1 cellular context compared by ENCODE assay signal in the genomic region with DNA sequence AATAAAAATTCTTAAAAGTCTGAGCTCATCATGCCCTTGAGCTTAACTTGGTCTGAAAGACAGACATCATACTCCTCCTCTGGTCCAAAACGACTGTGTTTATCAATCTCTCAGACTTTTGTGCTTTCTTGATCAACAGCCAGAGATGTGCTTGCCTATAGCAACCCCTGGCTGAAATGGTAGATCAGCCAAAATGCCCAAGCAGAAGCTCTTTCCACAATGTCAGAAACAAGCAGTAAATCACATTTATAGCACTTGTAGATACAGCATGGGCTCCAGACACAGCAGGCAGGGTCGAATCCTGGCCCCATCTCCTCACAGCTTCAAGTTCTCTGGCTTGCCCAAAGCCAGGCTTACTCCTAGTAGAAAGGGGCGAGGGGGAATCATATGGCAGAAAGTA.
TF ChIP-seq lines count a peak whose summit lies in the region.

No MANE protein-coding gene starts in this region.

TF ChIP-seq in SK-N-SH treated with all-trans-retinoic acid at 6 μM for 48 hours, 23 proteins besides CTCF, POLR2A, EP300 and RAD21 (continued from another document):
- TF ChIP-seq, protein P1, sequence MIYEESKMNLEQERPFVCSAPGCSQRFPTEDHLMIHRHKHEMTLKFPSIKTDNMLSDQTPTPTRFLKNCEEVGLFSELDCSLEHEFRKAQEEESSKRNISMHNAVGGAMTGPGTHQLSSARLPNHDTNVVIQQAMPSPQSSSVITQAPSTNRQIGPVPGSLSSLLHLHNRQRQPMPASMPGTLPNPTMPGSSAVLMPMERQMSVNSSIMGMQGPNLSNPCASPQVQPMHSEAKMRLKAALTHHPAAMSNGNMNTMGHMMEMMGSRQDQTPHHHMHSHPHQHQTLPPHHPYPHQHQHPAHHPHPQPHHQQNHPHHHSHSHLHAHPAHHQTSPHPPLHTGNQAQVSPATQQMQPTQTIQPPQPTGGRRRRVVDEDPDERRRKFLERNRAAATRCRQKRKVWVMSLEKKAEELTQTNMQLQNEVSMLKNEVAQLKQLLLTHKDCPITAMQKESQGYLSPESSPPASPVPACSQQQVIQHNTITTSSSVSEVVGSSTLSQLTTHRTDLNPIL (CRISPR knock-in tag; IDR thresholded peaks at IDR 0.05; ENCODE audit: low read depth) = no peak
- TF ChIP-seq ISL1 (CRISPR knock-in tag; IDR thresholded peaks at IDR 0.05) = no peak
- TF ChIP-seq TOX (CRISPR knock-in tag; IDR thresholded peaks at IDR 0.05; ENCODE audit: borderline replicate concordance) = no peak
- TF ChIP-seq, protein P2, sequence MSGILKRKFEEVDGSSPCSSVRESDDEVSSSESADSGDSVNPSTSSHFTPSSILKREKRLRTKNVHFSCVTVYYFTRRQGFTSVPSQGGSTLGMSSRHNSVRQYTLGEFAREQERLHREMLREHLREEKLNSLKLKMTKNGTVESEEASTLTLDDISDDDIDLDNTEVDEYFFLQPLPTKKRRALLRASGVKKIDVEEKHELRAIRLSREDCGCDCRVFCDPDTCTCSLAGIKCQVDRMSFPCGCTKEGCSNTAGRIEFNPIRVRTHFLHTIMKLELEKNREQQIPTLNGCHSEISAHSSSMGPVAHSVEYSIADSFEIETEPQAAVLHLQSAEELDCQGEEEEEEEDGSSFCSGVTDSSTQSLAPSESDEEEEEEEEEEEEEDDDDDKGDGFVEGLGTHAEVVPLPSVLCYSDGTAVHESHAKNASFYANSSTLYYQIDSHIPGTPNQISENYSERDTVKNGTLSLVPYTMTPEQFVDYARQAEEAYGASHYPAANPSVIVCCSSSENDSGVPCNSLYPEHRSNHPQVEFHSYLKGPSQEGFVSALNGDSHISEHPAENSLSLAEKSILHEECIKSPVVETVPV (CRISPR knock-in tag; IDR thresholded peaks at IDR 0.05) = no peak
- TF ChIP-seq ARNTL (CRISPR knock-in tag; IDR thresholded peaks at IDR 0.05; ENCODE audit: borderline replicate concordance, low read depth) = no peak
- TF ChIP-seq ZFP3 (CRISPR knock-in tag; IDR thresholded peaks at IDR 0.05) = no peak
- TF ChIP-seq, protein P3, sequence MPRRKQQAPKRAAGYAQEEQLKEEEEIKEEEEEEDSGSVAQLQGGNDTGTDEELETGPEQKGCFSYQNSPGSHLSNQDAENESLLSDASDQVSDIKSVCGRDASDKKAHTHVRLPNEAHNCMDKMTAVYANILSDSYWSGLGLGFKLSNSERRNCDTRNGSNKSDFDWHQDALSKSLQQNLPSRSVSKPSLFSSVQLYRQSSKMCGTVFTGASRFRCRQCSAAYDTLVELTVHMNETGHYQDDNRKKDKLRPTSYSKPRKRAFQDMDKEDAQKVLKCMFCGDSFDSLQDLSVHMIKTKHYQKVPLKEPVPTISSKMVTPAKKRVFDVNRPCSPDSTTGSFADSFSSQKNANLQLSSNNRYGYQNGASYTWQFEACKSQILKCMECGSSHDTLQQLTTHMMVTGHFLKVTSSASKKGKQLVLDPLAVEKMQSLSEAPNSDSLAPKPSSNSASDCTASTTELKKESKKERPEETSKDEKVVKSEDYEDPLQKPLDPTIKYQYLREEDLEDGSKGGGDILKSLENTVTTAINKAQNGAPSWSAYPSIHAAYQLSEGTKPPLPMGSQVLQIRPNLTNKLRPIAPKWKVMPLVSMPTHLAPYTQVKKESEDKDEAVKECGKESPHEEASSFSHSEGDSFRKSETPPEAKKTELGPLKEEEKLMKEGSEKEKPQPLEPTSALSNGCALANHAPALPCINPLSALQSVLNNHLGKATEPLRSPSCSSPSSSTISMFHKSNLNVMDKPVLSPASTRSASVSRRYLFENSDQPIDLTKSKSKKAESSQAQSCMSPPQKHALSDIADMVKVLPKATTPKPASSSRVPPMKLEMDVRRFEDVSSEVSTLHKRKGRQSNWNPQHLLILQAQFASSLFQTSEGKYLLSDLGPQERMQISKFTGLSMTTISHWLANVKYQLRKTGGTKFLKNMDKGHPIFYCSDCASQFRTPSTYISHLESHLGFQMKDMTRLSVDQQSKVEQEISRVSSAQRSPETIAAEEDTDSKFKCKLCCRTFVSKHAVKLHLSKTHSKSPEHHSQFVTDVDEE (CRISPR knock-in tag; IDR thresholded peaks at IDR 0.05) = no peak
- no peak for TF ChIP-seq RARB (CRISPR knock-in tag; IDR thresholded peaks at IDR 0.05)
- no peak for TF ChIP-seq ZC3H10 (CRISPR knock-in tag; IDR thresholded peaks at IDR 0.05)
- TF ChIP-seq, protein P4, sequence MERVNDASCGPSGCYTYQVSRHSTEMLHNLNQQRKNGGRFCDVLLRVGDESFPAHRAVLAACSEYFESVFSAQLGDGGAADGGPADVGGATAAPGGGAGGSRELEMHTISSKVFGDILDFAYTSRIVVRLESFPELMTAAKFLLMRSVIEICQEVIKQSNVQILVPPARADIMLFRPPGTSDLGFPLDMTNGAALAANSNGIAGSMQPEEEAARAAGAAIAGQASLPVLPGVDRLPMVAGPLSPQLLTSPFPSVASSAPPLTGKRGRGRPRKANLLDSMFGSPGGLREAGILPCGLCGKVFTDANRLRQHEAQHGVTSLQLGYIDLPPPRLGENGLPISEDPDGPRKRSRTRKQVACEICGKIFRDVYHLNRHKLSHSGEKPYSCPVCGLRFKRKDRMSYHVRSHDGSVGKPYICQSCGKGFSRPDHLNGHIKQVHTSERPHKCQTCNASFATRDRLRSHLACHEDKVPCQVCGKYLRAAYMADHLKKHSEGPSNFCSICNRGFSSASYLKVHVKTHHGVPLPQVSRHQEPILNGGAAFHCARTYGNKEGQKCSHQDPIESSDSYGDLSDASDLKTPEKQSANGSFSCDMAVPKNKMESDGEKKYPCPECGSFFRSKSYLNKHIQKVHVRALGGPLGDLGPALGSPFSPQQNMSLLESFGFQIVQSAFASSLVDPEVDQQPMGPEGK (CRISPR knock-in tag; IDR thresholded peaks at IDR 0.05; ENCODE audit: borderline replicate concordance) = no peak
- TF ChIP-seq SNAI2 (CRISPR knock-in tag; IDR thresholded peaks at IDR 0.05) = no peak
- TF ChIP-seq, protein P5, sequence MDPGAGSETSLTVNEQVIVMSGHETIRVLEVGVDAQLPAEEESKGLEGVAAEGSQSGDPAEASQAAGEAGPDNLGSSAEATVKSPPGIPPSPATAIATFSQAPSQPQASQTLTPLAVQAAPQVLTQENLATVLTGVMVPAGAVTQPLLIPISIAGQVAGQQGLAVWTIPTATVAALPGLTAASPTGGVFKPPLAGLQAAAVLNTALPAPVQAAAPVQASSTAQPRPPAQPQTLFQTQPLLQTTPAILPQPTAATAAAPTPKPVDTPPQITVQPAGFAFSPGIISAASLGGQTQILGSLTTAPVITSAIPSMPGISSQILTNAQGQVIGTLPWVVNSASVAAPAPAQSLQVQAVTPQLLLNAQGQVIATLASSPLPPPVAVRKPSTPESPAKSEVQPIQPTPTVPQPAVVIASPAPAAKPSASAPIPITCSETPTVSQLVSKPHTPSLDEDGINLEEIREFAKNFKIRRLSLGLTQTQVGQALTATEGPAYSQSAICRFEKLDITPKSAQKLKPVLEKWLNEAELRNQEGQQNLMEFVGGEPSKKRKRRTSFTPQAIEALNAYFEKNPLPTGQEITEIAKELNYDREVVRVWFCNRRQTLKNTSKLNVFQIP (CRISPR knock-in tag; IDR thresholded peaks at IDR 0.05; ENCODE audit: borderline replicate concordance, low read depth) = no peak
- TF ChIP-seq ZNF8 (CRISPR knock-in tag; IDR thresholded peaks at IDR 0.05) = no peak
- no peak for TF ChIP-seq ZNF565 (CRISPR knock-in tag; conservative IDR thresholded peaks at IDR 0.05; ENCODE audit: low read depth)
